Comparison of ENCODE assay signal across 4 cellular contexts in genomic region chr5:98209418-98209817, GRCh38.
"Had no signal": no experiment of that assay in that cellular context is flagged by ENCODE, and none has a peak within 500 bp of the region (broad histone marks: within the 10 kb centered on the region; RNA-seq: fewer than 3 reads in every experiment).

No MANE protein-coding gene starts in this region.

- H3K4me3 ChIP-seq: GM23248, GM23338, HAP-1 had no signal

- H2AFZ ChIP-seq: GM23248, GM23338 had no signal

- H3K9ac ChIP-seq: GM23248 had no signal

- H3K36me3 ChIP-seq: HAP-1 had no signal

- H3K9me3 ChIP-seq: HAP-1 had no signal

- ATAC-seq: GM23338, HCT116 had no signal

- H3K27ac ChIP-seq: GM23248 had no signal

- H3K4me2 ChIP-seq: GM23338 had no signal
